In genomic region chr2:157460384-157460837, GRCh38 we compare ENCODE assay signal across 15 cellular contexts. TPM values are rescaled to one million over a fixed set of nuclear protein-coding genes. Genes with fewer than 3 reads are reported as not detected.
DNase-seq lines count a peak whose midpoint lies in the region; ATAC-seq, FAIRE-seq and TF ChIP-seq lines count a peak whose summit lies in the region.
"Had no signal": no experiment of that assay in that cellular context is flagged by ENCODE, and none has a peak within 500 bp of the region (broad histone marks: within the 10 kb centered on the region; RNA-seq: fewer than 3 reads in every experiment).

No MANE protein-coding gene starts in this region.

- peaks cover 0 to 3% (median 0%) of the 10 kb centered on the region in 8 donors for H3K9me3 Mint-ChIP-seq in CD4-positive, alpha-beta memory T cell
- H3K9me3 Mint-ChIP-seq in activated naive CD8-positive, alpha-beta T cell treated with anti-CD3 and anti-CD28 coated beads for 36 hours = peaks cover 3% of the 10 kb centered on the region

- WGBS in HepG2 (ENCODE audit: low lambda C conversion rate) = 4% methylated on average over 3 of the region's 3 CpGs

- H3K27ac Mint-ChIP-seq in CD4-positive, alpha-beta memory T cell = peak overlapping the region in 6 of 7 donors; percentile 42 to 93 (median 78)
- H3K27ac Mint-ChIP-seq in activated naive CD8-positive, alpha-beta T cell treated with anti-CD3 and anti-CD28 coated beads for 36 hours = peak overlapping the region; percentile 63

- no peaks in the 10 kb centered on the region for H4K20me1 ChIP-seq in HepG2 (ENCODE audit: insufficient read depth, low read length)

- H3K4me1 ChIP-seq in CD4-positive, alpha-beta memory T cell (ENCODE audit: insufficient read depth, low read length) = peaks cover 55% of the 10 kb centered on the region
- peaks cover 19% of the 10 kb centered on the region for H3K4me1 ChIP-seq in HUES6 (ENCODE audit: control insufficient read depth, insufficient read depth, low read length)
- peaks cover 17% of the 10 kb centered on the region for H3K4me1 ChIP-seq in HepG2 (ENCODE audit: insufficient read depth, low read length)

- H3K4me3 Mint-ChIP-seq in CD4-positive, alpha-beta memory T cell = peak overlapping the region in 7 of 8 donors; percentile 5 to 70 (median 58)
- peak overlapping the region; percentile 18 for H3K4me3 Mint-ChIP-seq in activated naive CD8-positive, alpha-beta T cell treated with anti-CD3 and anti-CD28 coated beads for 36 hours

- peak overlapping the region; percentile 42 for H3K4me2 ChIP-seq in HepG2 (ENCODE audit: low read depth, low read length)

- no peak for TF ChIP-seq POLR2A in HepG2 (IDR thresholded peaks at IDR 0.05; ENCODE audit: insufficient read depth in 1 of 2, low read depth in 2 of 2, low read length in 2 of 2)

- no peak for TF ChIP-seq RAD21 in HepG2 (CRISPR knock-in tag; IDR thresholded peaks at IDR 0.05)

- no peak for DNase-seq in CD4-positive, alpha-beta memory T cell
- no peak for DNase-seq in activated naive CD8-positive, alpha-beta T cell treated with anti-CD3 and anti-CD28 coated beads for 36 hours
- DNase-seq in HepG2 (ENCODE audit: low spot score) (peak; percentile 24), amniotic stem cell (lab: John Stamatoyannopoulos, UW) (no peak)
- no peak for DNase-seq in central memory CD4-positive, alpha-beta T cell
- DNase-seq: activated CD8-positive, alpha-beta memory T cell treated with anti-CD3 and anti-CD28 coated beads for 24 hours; left cardiac atrium; posterior cingulate gyrus had no signal

- no peaks in the 10 kb centered on the region for H3K27me3 ChIP-seq in CD4-positive, alpha-beta memory T cell (ENCODE audit: insufficient read depth, low read length)
- no peaks in the 10 kb centered on the region for H3K27me3 ChIP-seq in HUES6 (ENCODE audit: control insufficient read depth, insufficient read depth, low read length)
- no peaks in the 10 kb centered on the region for H3K27me3 ChIP-seq in HepG2 (ENCODE audit: control insufficient read depth in 1 of 2, insufficient read depth in 2 of 2, low read length in 2 of 2)

- no peak for TF ChIP-seq CTCF in HepG2 (CRISPR knock-in tag; IDR thresholded peaks at IDR 0.05)

- no peak for FAIRE-seq in HepG2 (lab: Jason Lieb, UNC)
- FAIRE-seq: bronchial epithelial cell, H54 had no signal

- no peaks in the 10 kb centered on the region for H3K36me3 ChIP-seq in CD4-positive, alpha-beta memory T cell (ENCODE audit: insufficient read depth, low read length)
- no peaks in the 10 kb centered on the region for H3K36me3 ChIP-seq in HUES6 (ENCODE audit: control insufficient read depth, insufficient read depth, low read length)
- H3K36me3 ChIP-seq in HepG2 (replicated peaks in 1 of 2; ENCODE audit: control insufficient read depth in 1 of 2, insufficient read depth in 2 of 2, low read length in 2 of 2) = no peaks in the 10 kb centered on the region

- POLR2A ChIA-PET in CD4-positive, alpha-beta memory T cell (lab: Charles Lee; ENCODE audit: partially characterized antibody) = interaction anchor here (0.8 to 10.7 kb wide), 9 partner anchors 9 to 133 kb away, joined by 3 to 127 read pairs (median 7); partner anchors contain the start of gene CYTIP
- POLR2A ChIA-PET in HepG2 (lab: Yijun Ruan, JAX) = no interaction called here

- H3K4me3 ChIP-seq in CD4-positive, alpha-beta memory T cell (ENCODE audit: low read length in 2 of 2) = no peak overlapping the region
- H3K4me3 ChIP-seq in HUES6 (ENCODE audit: low read depth, low read length) (no peak overlapping the region), HepG2 (replicated peaks in 1 of 3; ENCODE audit: insufficient read depth in 1 of 3, low read depth in 2 of 3, low read length in 3 of 3) (peak overlapping the region in 1 of 3 experiments; percentile 13; a peak in 1 of 6 replicates)

- H3K27ac ChIP-seq in CD4-positive, alpha-beta memory T cell (ENCODE audit: low read depth, low read length) = no peak overlapping the region
- peak overlapping the region; percentile 1; the same call in 1 of the 2 replicates for H3K27ac ChIP-seq in HUES6 (ENCODE audit: low read depth, low read length)
- H3K27ac ChIP-seq in HepG2 (ENCODE audit: extremely low read length, insufficient read depth, low read length) = no peak overlapping the region
- H3K27ac ChIP-seq: C4-2B had no signal

- peak; percentile 94 for ATAC-seq in HepG2
- ATAC-seq in GM18861 (IDR thresholded peaks at IDR 0.05; ENCODE audit: unreplicated experiment) = no peak
- no peak for ATAC-seq in HG02642 (IDR thresholded peaks at IDR 0.05; ENCODE audit: poor library complexity, unreplicated experiment)

- H2AFZ ChIP-seq in HepG2 (ENCODE audit: low read length) = no peak overlapping the region

- H3K9me3 ChIP-seq in CD4-positive, alpha-beta memory T cell (ENCODE audit: control insufficient read depth in 1 of 2, low read length in 2 of 2) = no peaks in the 10 kb centered on the region
- H3K9me3 ChIP-seq in HUES6 (ENCODE audit: control insufficient read depth, insufficient read depth, low read depth, low read length) (no peaks in the 10 kb centered on the region), HepG2 (ENCODE audit: low read length) (no peaks in the 10 kb centered on the region)

- in situ Hi-C loops in HepG2 (cut with HindIII; ENCODE audit: extremely low pct_ligation_motif_present, low pct_unique_long_range_greater_than_20kb) = no loop called here

- H3K9ac ChIP-seq in HUES6 (ENCODE audit: low read length) (no peak overlapping the region), HepG2 (ENCODE audit: insufficient read depth, low read depth, low read length) (no peak overlapping the region)

- TF ChIP-seq EP300 in HepG2 (IDR thresholded peaks at IDR 0.05; ENCODE audit: low read depth in 2 of 2, low read length in 2 of 2) (peak in 1 of 2 experiments; percentile 43; a peak in 1 of 4 replicates), HepG2 (CRISPR knock-in tag; IDR thresholded peaks at IDR 0.05; ENCODE audit: borderline replicate concordance) (no peak)

- CTCF ChIA-PET in CD4-positive, alpha-beta memory T cell (lab: Charles Lee; ENCODE audit: partially characterized antibody) = interaction anchor here (0.6 to 18.1 kb wide), 6 partner anchors 12 to 130 kb away, joined by 3 to 392 read pairs (median 4); partner anchors contain the start of gene ERMN
- CTCF ChIA-PET in HepG2 (lab: Yijun Ruan, JAX; ENCODE audit: low intra/inter-chr PET ratio, low total read pairs) = no interaction called here

- no peaks in the 10 kb centered on the region for H3K79me2 ChIP-seq in HepG2 (ENCODE audit: insufficient read depth, low read length)

- no TSS peak for BruUV-seq in HepG2 (replicated peaks; lab: Mats Ljungman, UMichigan)

- peaks cover 38 to 71% (median 50%) of the 10 kb centered on the region in 4 donors for H3K4me1 Mint-ChIP-seq in CD4-positive, alpha-beta memory T cell
- peaks cover 84% of the 10 kb centered on the region for H3K4me1 Mint-ChIP-seq in activated naive CD8-positive, alpha-beta T cell treated with anti-CD3 and anti-CD28 coated beads for 36 hours

- H3K36me3 Mint-ChIP-seq in CD4-positive, alpha-beta memory T cell = no peaks in the 10 kb centered on the region
- peaks cover 25% of the 10 kb centered on the region for H3K36me3 Mint-ChIP-seq in activated naive CD8-positive, alpha-beta T cell treated with anti-CD3 and anti-CD28 coated beads for 36 hours

- intact Hi-C loops in CD4-positive, alpha-beta memory T cell (cut with micrococcal nuclease) = no loop called here
- intact Hi-C loops in HepG2 (cut with micrococcal nuclease; ENCODE audit: unreplicated experiment) = loop anchor here (5.0 kb wide), 1 partner anchor 133 kb away; the partner anchor contains the start of gene ERMN

- no peaks in the 10 kb centered on the region for H3K27me3 Mint-ChIP-seq in CD4-positive, alpha-beta memory T cell
- H3K27me3 Mint-ChIP-seq in activated naive CD8-positive, alpha-beta T cell treated with anti-CD3 and anti-CD28 coated beads for 36 hours = no peaks in the 10 kb centered on the region

TF ChIP-seq in HepG2, 621 proteins besides CTCF, POLR2A, EP300 and RAD21 (continues in another document):
- TF ChIP-seq TMF1 (CRISPR knock-in tag; IDR thresholded peaks at IDR 0.05; ENCODE audit: low read depth) (no peak), BCL6 (CRISPR knock-in tag; IDR thresholded peaks at IDR 0.05) (0 out of 2 replicates have a peak, but pooled peaks have one; percentile 9)

RNA-seq across cellular contexts. Expression of gene CYTIP, which starts 16.5 kb away (rescaled TPM):
- 100 to 1,000 TPM; 231 to 248 TPM for total RNA-seq in CD4-positive, alpha-beta memory T cell
- 100 to 1,000 TPM; 163 to 176 TPM for polyA plus RNA-seq in CD4-positive, alpha-beta memory T cell
- total RNA-seq in activated naive CD8-positive, alpha-beta T cell treated with anti-CD3 and anti-CD28 coated beads for 36 hours = 100 to 1,000 TPM; 302 to 304 TPM
- total RNA-seq in HepG2 (2016; rRNA removed; fragmentation: Illumina TruSeq; extraction: Trizol) = not detected in 2 replicates
- not detected in 2 replicates for total RNA-seq in HepG2 (2016; cell fraction: cytosol; rRNA removed; fragmentation: Illumina TruSeq; extraction: Trizol; ENCODE audit: low read depth)
- not detected in 2 replicates for total RNA-seq in HepG2 (2016; cell fraction: insoluble cytoplasmic fraction; rRNA removed; fragmentation: Illumina TruSeq; extraction: Trizol)
- not detected in 2 replicates for total RNA-seq in HepG2 (2016; cell fraction: membrane; rRNA removed; fragmentation: Illumina TruSeq; extraction: Trizol)
- total RNA-seq in HepG2 (2016; cell fraction: nucleus; rRNA removed; fragmentation: Illumina TruSeq; extraction: Trizol) = not detected in 2 replicates
- not detected in 2 replicates for polyA plus RNA-seq in HepG2 (2011; rRNA removed)
- 0.03 TPM in 1 of 2 replicates, not detected in the other for polyA plus RNA-seq in HepG2 (2011; cell fraction: cytosol; rRNA removed)
- not detected in 2 replicates for polyA plus RNA-seq in HepG2 (2011; cell fraction: nucleus; rRNA removed)
- polyA plus RNA-seq in HepG2 (2012) = not detected in 2 replicates
- polyA plus RNA-seq in HepG2 (2016; cell fraction: cytosol; fragmentation: Illumina TruSeq; extraction: Trizol; ENCODE audit: low read depth) = not detected in 2 replicates
- not detected in 2 replicates for polyA plus RNA-seq in HepG2 (2016; cell fraction: insoluble cytoplasmic fraction; fragmentation: Illumina TruSeq; extraction: Trizol; ENCODE audit: low read depth)
- polyA plus RNA-seq in HepG2 (2016; cell fraction: membrane; fragmentation: Illumina TruSeq; extraction: Trizol; ENCODE audit: low read depth) = not detected in 2 replicates
- polyA plus RNA-seq in HepG2 (2016; cell fraction: nucleus; fragmentation: Illumina TruSeq; extraction: Trizol; ENCODE audit: insufficient read depth, low read depth) = not detected in 2 replicates
- 0.75 TPM in 1 of 2 replicates, not detected in the other for polyA minus RNA-seq in HepG2 (2011; rRNA and poly(A)+ RNA removed; ENCODE audit: low replicate concordance)
- not detected in 2 replicates for polyA minus RNA-seq in HepG2 (2011; cell fraction: cytosol; rRNA and poly(A)+ RNA removed)
- not detected in 2 replicates for polyA minus RNA-seq in HepG2 (2011; cell fraction: nucleus; rRNA and poly(A)+ RNA removed)
- total RNA-seq: bronchial epithelial cell, fibroblast of lung had no signal

Comparison
In these comparisons a context has a peak if more than half of its experiments do, and no peak if none do; other contexts are left out.
1. RNA of gene CYTIP, which starts 16.5 kb away (total RNA-seq): 302 to 304 TPM in activated naive CD8-positive, alpha-beta T cell treated with anti-CD3 and anti-CD28 coated beads for 36 hours and 231 to 248 TPM in CD4-positive, alpha-beta memory T cell; not detected in HepG2; every median in the first group is over 100 times any median in the second.